In genomic region chr9:114078021-114078780, GRCh38 we compare ENCODE assay signal across 1 cellular context.
A peak's percentile ranks its signal among the peaks of the same experiment; 100 is the strongest.
TF ChIP-seq lines count a peak whose summit lies in the region.

TSS of gene AMBP (minus strand) at chr9:114078300. CDS start at chr9:114078209, 91 bp downstream.

TF ChIP-seq in HepG2, 621 proteins besides CTCF, POLR2A, EP300 and RAD21 (continued from another document and continues in another):
- TF ChIP-seq POGK (CRISPR knock-in tag; conservative IDR thresholded peaks at IDR 0.05) (peak; percentile 94), PLRG1 (conservative IDR thresholded peaks at IDR 0.05) (no peak), ZMAT3 (CRISPR knock-in tag; conservative IDR thresholded peaks at IDR 0.05) (no peak), FOXO1 (CRISPR knock-in tag; IDR thresholded peaks at IDR 0.05) (peak; percentile 97), RARA (CRISPR knock-in tag; IDR thresholded peaks at IDR 0.05) (peak; percentile 100), ZFP36 (IDR thresholded peaks at IDR 0.05; ENCODE audit: borderline replicate concordance, low read depth, low read length, partially characterized antibody) (no peak), BCLAF1 (IDR thresholded peaks at IDR 0.05) (no peak), DBP (CRISPR knock-in tag; IDR thresholded peaks at IDR 0.05; ENCODE audit: not compliant biosample characterization) (no peak), PAX8 (CRISPR knock-in tag; IDR thresholded peaks at IDR 0.05; ENCODE audit: borderline replicate concordance) (no peak), PRPF4 (IDR thresholded peaks at IDR 0.05; ENCODE audit: low read depth, low read length, poor library complexity, severe bottlenecking) (no peak), ZNF777 (CRISPR knock-in tag; IDR thresholded peaks at IDR 0.05) (no peak), ZNF672 (CRISPR knock-in tag; IDR thresholded peaks at IDR 0.05) (no peak), ZBTB40 (IDR thresholded peaks at IDR 0.05) (no peak), ZBTB40 (CRISPR knock-in tag; IDR thresholded peaks at IDR 0.05) (peak; percentile 89), RCOR2 (CRISPR knock-in tag; IDR thresholded peaks at IDR 0.05) (peak; percentile 87; the same call in 1 of the 2 replicates), DR1 (CRISPR knock-in tag; IDR thresholded peaks at IDR 0.05) (peak; percentile 92), MIER3 (CRISPR knock-in tag; IDR thresholded peaks at IDR 0.05; ENCODE audit: borderline replicate concordance) (peak; percentile 69; the same call in 1 of the 2 replicates), FOSL2 (CRISPR knock-in tag; IDR thresholded peaks at IDR 0.05) (peak; percentile 71), ZNF710 (CRISPR knock-in tag; IDR thresholded peaks at IDR 0.05; ENCODE audit: borderline replicate concordance) (peak; percentile 94; the same call in 1 of the 2 replicates), SMARCE1 (IDR thresholded peaks at IDR 0.05; ENCODE audit: borderline replicate concordance) (no peak), ARHGAP35 (CRISPR knock-in tag; IDR thresholded peaks at IDR 0.05; ENCODE audit: borderline replicate concordance) (peak; percentile 53; the same call in 1 of the 2 replicates), PBX3 (CRISPR knock-in tag; IDR thresholded peaks at IDR 0.05; ENCODE audit: borderline replicate concordance) (no peak), LBX2 (CRISPR knock-in tag; IDR thresholded peaks at IDR 0.05; ENCODE audit: borderline replicate concordance) (no peak), TSC22D2 (CRISPR knock-in tag; IDR thresholded peaks at IDR 0.05; ENCODE audit: borderline replicate concordance) (peak; percentile 86), ZNF619 (CRISPR knock-in tag; IDR thresholded peaks at IDR 0.05) (peak; percentile 86; the same call in 1 of the 2 replicates), RBFOX2 (IDR thresholded peaks at IDR 0.05; ENCODE audit: low read depth, low read length) (peak; percentile 88), TFDP2 (CRISPR knock-in tag; IDR thresholded peaks at IDR 0.05) (peak; percentile 67), ZNF256 (CRISPR knock-in tag; conservative IDR thresholded peaks at IDR 0.05) (0 out of 2 replicates have a peak, but pooled peaks have one; percentile 40), ZNF30 (CRISPR knock-in tag; IDR thresholded peaks at IDR 0.05) (no peak)
